Comparison of ENCODE assay signal across 7 cellular contexts in the genomic region with DNA sequence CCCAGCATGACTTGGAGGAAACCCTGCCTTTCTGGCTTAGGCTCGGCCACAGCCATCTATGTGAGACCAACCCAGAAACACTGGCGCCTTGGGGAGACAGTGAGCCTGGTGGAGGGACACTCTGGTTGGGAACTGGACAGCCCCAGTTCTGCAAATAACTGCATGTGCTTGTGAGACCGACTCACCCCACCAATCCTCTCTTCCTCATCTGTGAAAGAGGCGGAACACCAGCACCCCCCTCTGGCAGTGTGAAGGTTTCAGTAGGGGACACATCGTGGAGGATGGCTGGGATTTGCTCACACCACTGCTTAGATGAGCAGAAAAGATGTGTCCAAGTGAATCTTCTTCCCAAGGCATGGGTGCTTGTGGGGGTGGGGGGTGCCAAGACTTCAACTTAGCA. TPM values are rescaled to one million over a fixed set of nuclear protein-coding genes. Genes with fewer than 3 reads are reported as not detected.
DNase-seq lines count a peak whose midpoint lies in the region; ATAC-seq and TF ChIP-seq lines count a peak whose summit lies in the region.

No MANE protein-coding gene starts in this region.

- ATAC-seq in IMR-90 (ENCODE audit: low read depth) (peak; percentile 76), upper lobe of right lung (peak; percentile 68), aorta (ENCODE audit: low FRiP score) (no peak)

- H3K27me3 ChIP-seq in IMR-90 (ENCODE audit: control insufficient read depth, insufficient read depth, low read length) (peaks cover 37% of the 10 kb centered on the region), upper lobe of right lung (peaks cover 13% of the 10 kb centered on the region), aorta (ENCODE audit: control insufficient read depth in 1 of 2, insufficient read depth in 2 of 2, low read length in 1 of 2) (no peaks in the 10 kb centered on the region), suprapubic skin (peaks cover 11% of the 10 kb centered on the region)

- no peaks in the 10 kb centered on the region for H3K36me3 ChIP-seq in IMR-90 (ENCODE audit: control insufficient read depth, insufficient read depth, low read length)
- no peaks in the 10 kb centered on the region for H3K36me3 ChIP-seq in upper lobe of right lung
- no peaks in the 10 kb centered on the region for H3K36me3 ChIP-seq in aorta (ENCODE audit: control insufficient read depth in 1 of 2, insufficient read depth in 2 of 2, low read length in 1 of 2)
- H3K36me3 ChIP-seq in suprapubic skin: no peaks in the 10 kb centered on the region

- no peaks in the 10 kb centered on the region for H3K9me1 ChIP-seq in IMR-90 (ENCODE audit: insufficient read depth, low read length)

- no peak overlapping the region for H3K4ac ChIP-seq in IMR-90 (ENCODE audit: low read depth, low read length)

- no peak overlapping the region for H2AK9ac ChIP-seq in IMR-90 (replicated peaks; ENCODE audit: low read depth, low read length, poor library complexity)

- POLR2A ChIA-PET in IMR-90 (lab: Charles Lee; ENCODE audit: unreplicated experiment): no interaction called here

- BruUV-seq in IMR-90 (replicated peaks; lab: Mats Ljungman, UMichigan): no TSS peak

- H3K18ac ChIP-seq in IMR-90 (ENCODE audit: low read depth, low read length): no peak overlapping the region

- WGBS in IMR-90 (ENCODE audit: extremely low coverage in 2 of 2, insufficient read length in 1 of 2), 2 experiments: no CpG with 5 or more reads among the region's 5 CpGs
- 39 to 41% methylated on average over 5 of the region's 5 CpGs for WGBS in aorta, 2 donors
- 81% methylated on average over 5 of the region's 5 CpGs for WGBS in suprapubic skin

- no peak overlapping the region for H3K56ac ChIP-seq in IMR-90 (ENCODE audit: extremely low read depth, insufficient read depth, low read length)

- no peak overlapping the region for H2BK15ac ChIP-seq in IMR-90 (ENCODE audit: low read depth, low read length)

- H3K4me2 ChIP-seq in IMR-90 (ENCODE audit: low read depth, low read length): no peak overlapping the region

- no peaks in the 10 kb centered on the region for H3K79me1 ChIP-seq in IMR-90 (ENCODE audit: low read depth in 1 of 2, low read length in 2 of 2)

- CTCF ChIA-PET in IMR-90 (lab: Yijun Ruan, JAX): no interaction called here

- H4K91ac ChIP-seq in IMR-90 (ENCODE audit: insufficient read depth, low read depth, low read length): no peak overlapping the region

- TF ChIP-seq EP300 in suprapubic skin (IDR thresholded peaks at IDR 0.05): no peak

- no peak overlapping the region for H3K9ac ChIP-seq in IMR-90 (ENCODE audit: low read depth, low read length)

- H3K23ac ChIP-seq in IMR-90 (ENCODE audit: low read depth, low read length): no peak overlapping the region

- no peak overlapping the region for H4K8ac ChIP-seq in IMR-90 (ENCODE audit: low read depth in 2 of 2, low read length in 2 of 2)

- H3K9me3 ChIP-seq in IMR-90 (ENCODE audit: control insufficient read depth, insufficient read depth, low read length) (no peaks in the 10 kb centered on the region), upper lobe of right lung (no peaks in the 10 kb centered on the region), aorta (ENCODE audit: control insufficient read depth, low read length) (no peaks in the 10 kb centered on the region), suprapubic skin (no peaks in the 10 kb centered on the region)

- no peak overlapping the region for H2AK5ac ChIP-seq in IMR-90 (ENCODE audit: low read depth, low read length)

- no peak overlapping the region for H3K14ac ChIP-seq in IMR-90 (replicated peaks; ENCODE audit: low read depth, low read length)

- intact Hi-C loops in IMR-90 (cut with micrococcal nuclease) (loop anchor here (1.0 kb wide), 1 partner anchor 463 kb away; no protein-coding TSS in a partner anchor), upper lobe of right lung (cut with DNase I) (no loop called here), aorta (cut with DNase I) (no loop called here)

- H3K27ac ChIP-seq in IMR-90 (ENCODE audit: insufficient read depth, low read length) (no peak overlapping the region), VCaP (no peak overlapping the region), upper lobe of right lung (no peak overlapping the region), aorta (ENCODE audit: low read depth in 1 of 2, low read length in 2 of 2) (no peak overlapping the region), suprapubic skin (no peak overlapping the region)

- H3K4me3 ChIP-seq in IMR-90 (ENCODE audit: insufficient read depth, low read depth, low read length) (no peak overlapping the region), upper lobe of right lung (no peak overlapping the region), aorta (ENCODE audit: low read length in 2 of 2) (no peak overlapping the region), suprapubic skin (no peak overlapping the region)

- in situ Hi-C loops in IMR-90 (cut with MboI; ENCODE audit: low sequenced_read_pairs): loop anchor here (25.0 kb wide), 1 partner anchor 458 kb away; a partner anchor contains a TSS

- H2AFZ ChIP-seq in IMR-90 (replicated peaks; ENCODE audit: low read length, poor library complexity): no peak overlapping the region

- dilution Hi-C loops in IMR-90 (cut with HindIII; ENCODE audit: low sequenced_read_pairs, unreplicated experiment): no loop called here

- TF ChIP-seq POLR2A in IMR-90 (IDR thresholded peaks at IDR 0.05; ENCODE audit: low read depth, low read length) (no peak), suprapubic skin (IDR thresholded peaks at IDR 0.05) (no peak)

- H3K4me1 ChIP-seq in IMR-90 (ENCODE audit: control insufficient read depth, insufficient read depth, low read length): no peaks in the 10 kb centered on the region
- no peaks in the 10 kb centered on the region for H3K4me1 ChIP-seq in upper lobe of right lung
- H3K4me1 ChIP-seq in aorta (ENCODE audit: control insufficient read depth in 1 of 2, insufficient read depth in 2 of 2, low read length in 2 of 2): no peaks in the 10 kb centered on the region
- no peaks in the 10 kb centered on the region for H3K4me1 ChIP-seq in suprapubic skin

- TF ChIP-seq CTCF in IMR-90 (conservative IDR thresholded peaks at IDR 0.05; ENCODE audit: low read depth, low read length) (peak; percentile 42), VCaP (conservative IDR thresholded peaks at IDR 0.05) (peak; percentile 46; the same call in 1 of the 2 replicates), upper lobe of right lung (IDR thresholded peaks at IDR 0.05) (no peak), suprapubic skin (IDR thresholded peaks at IDR 0.05) (no peak)

- peak; percentile 46 for TF ChIP-seq RAD21 in IMR-90 (IDR thresholded peaks at IDR 0.05; ENCODE audit: low read length)

- H2BK5ac ChIP-seq in IMR-90 (ENCODE audit: low read depth, low read length, poor library complexity, severe bottlenecking): no peak overlapping the region

- DNase-seq in EL: peak; percentile 42
- DNase-seq in IMR-90: peak; percentile 26
- DNase-seq in germinal center (ENCODE audit: low spot score): peak; percentile 68
- no peak for DNase-seq in upper lobe of right lung
- no peak for DNase-seq in aorta
- no peak for DNase-seq in suprapubic skin (ENCODE audit: low spot score in 2 of 2)

- no peak overlapping the region for H2BK20ac ChIP-seq in IMR-90 (ENCODE audit: low read depth, low read length)

- no peaks in the 10 kb centered on the region for H4K20me1 ChIP-seq in IMR-90 (ENCODE audit: insufficient read depth, low read length)

- H2BK120ac ChIP-seq in IMR-90 (ENCODE audit: low read depth, low read length): no peak overlapping the region

- no peak overlapping the region for H4K5ac ChIP-seq in IMR-90 (ENCODE audit: low read depth, low read length)

TF ChIP-seq in IMR-90, 13 proteins besides CTCF, POLR2A, EP300 and RAD21:
- TF ChIP-seq, protein P1, sequence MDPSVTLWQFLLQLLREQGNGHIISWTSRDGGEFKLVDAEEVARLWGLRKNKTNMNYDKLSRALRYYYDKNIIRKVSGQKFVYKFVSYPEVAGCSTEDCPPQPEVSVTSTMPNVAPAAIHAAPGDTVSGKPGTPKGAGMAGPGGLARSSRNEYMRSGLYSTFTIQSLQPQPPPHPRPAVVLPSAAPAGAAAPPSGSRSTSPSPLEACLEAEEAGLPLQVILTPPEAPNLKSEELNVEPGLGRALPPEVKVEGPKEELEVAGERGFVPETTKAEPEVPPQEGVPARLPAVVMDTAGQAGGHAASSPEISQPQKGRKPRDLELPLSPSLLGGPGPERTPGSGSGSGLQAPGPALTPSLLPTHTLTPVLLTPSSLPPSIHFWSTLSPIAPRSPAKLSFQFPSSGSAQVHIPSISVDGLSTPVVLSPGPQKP (IDR thresholded peaks at IDR 0.05; ENCODE audit: borderline replicate concordance, low read depth, low read length): no peak
- TF ChIP-seq MXI1 (IDR thresholded peaks at IDR 0.05; ENCODE audit: borderline replicate concordance, low read depth, low read length) (no peak), SMC3 (IDR thresholded peaks at IDR 0.05; ENCODE audit: low read depth, low read length) (peak; percentile 17), FOS (IDR thresholded peaks at IDR 0.05; ENCODE audit: low read depth, low read length) (no peak)

RNA-seq across cellular contexts. Expression of a gene that starts 43.4 kb away (rescaled TPM):
- total RNA-seq in IMR-90 (2012; rRNA removed): under 0.01 and 0.18 TPM in 2 replicates
- 0.14 and 0.16 TPM in 2 replicates for polyA plus RNA-seq in IMR-90 (2012; rRNA removed)
- 0.10 and 0.16 TPM in 2 replicates for polyA plus RNA-seq in IMR-90 (2012; cell fraction: cytosol; rRNA removed)
- 0.19 and 0.30 TPM in 2 replicates for polyA plus RNA-seq in IMR-90 (2012; cell fraction: nucleus; rRNA removed; ENCODE audit: low replicate concordance)
- total RNA-seq in upper lobe of right lung: 5.2 TPM
- total RNA-seq in aorta: 1 to 10 TPM in 1 of 2 donors, under 1 TPM in 1; 0.19 to 2.0 TPM
- polyA plus RNA-seq in aorta: under 1 TPM; 0.03 to 0.13 TPM
- total RNA-seq in suprapubic skin: 10 to 100 TPM in 3 of 4 donors, 1 to 10 TPM in 1; 7.6 to 14.0 (median 11.7) TPM

Comparison
In these comparisons a context has a peak if more than half of its experiments do, and no peak if none do; other contexts are left out.
1. DNase-seq: peak in EL (single experiment), IMR-90 (single experiment) and germinal center (single experiment); none in upper lobe of right lung (single experiment), aorta (0 of 2) and suprapubic skin (0 of 2).
2. CTCF ChIP-seq: peak in IMR-90 (single experiment) and VCaP (single experiment); none in upper lobe of right lung (single experiment) and suprapubic skin (0 of 2).